ENCODE assay signal across 27 cellular contexts in genomic region chr5:9951861-9952260, GRCh38.
"Had no signal": no experiment of that assay in that cellular context is flagged by ENCODE, and none has a peak within 500 bp of the region (broad histone marks: within the 10 kb centered on the region; RNA-seq: fewer than 3 reads in every experiment).

No MANE protein-coding gene starts in this region.

- H3K27ac Mint-ChIP-seq: activated CD4-positive, alpha-beta T cell treated with anti-CD3 and anti-CD28 coated beads for 36 hours; activated naive CD8-positive, alpha-beta T cell; activated T-cell treated with anti-CD3 and anti-CD28 coated beads, Interleukin-2, amount 50 U/mL, for 24 hours; activated T-helper 17 cell treated with anti-CD3 and anti-CD28 coated beads, Interleukin-2, amount 50 U/mL, for 72 hours; dendritic cell treated with granulocyte-macrophage colony-stimulating factor and Interleukin-4, amounts not matched to agents 40 ng/mL and 50 ng/mL, for 4 days; naive thymus-derived CD4-positive, alpha-beta T cell; type B pancreatic cell; WTC11 had no signal

- H3K27ac ChIP-seq: adrenal gland, ascending aorta, brain microvascular endothelial cell, heart right ventricle, spleen, testis, vagina had no signal

- H3K4me3 ChIP-seq: adrenal gland, ascending aorta, heart right ventricle, lung, spleen, testis, vagina had no signal

- H3K4me1 Mint-ChIP-seq: activated CD4-positive, alpha-beta T cell treated with anti-CD3 and anti-CD28 coated beads for 36 hours; activated T-helper 17 cell treated with anti-CD3 and anti-CD28 coated beads, Interleukin-2, amount 50 U/mL, for 72 hours had no signal

- H3K36me3 ChIP-seq: adrenal gland, ascending aorta, brain microvascular endothelial cell, heart right ventricle, spleen, vagina had no signal

- H3K4me3 Mint-ChIP-seq: activated CD4-positive, alpha-beta T cell treated with anti-CD3 and anti-CD28 coated beads for 36 hours; activated naive CD8-positive, alpha-beta T cell; activated T-cell treated with anti-CD3 and anti-CD28 coated beads, Interleukin-2, amount 50 U/mL, for 24 hours; activated T-helper 17 cell treated with anti-CD3 and anti-CD28 coated beads, Interleukin-2, amount 50 U/mL, for 72 hours; dendritic cell treated with granulocyte-macrophage colony-stimulating factor and Interleukin-4, amounts not matched to agents 40 ng/mL and 50 ng/mL, for 4 days; naive thymus-derived CD4-positive, alpha-beta T cell; type B pancreatic cell; WTC11 had no signal

- FAIRE-seq: endometrium, keratinocyte had no signal

- H3K27me3 Mint-ChIP-seq: activated naive CD8-positive, alpha-beta T cell; activated T-cell treated with anti-CD3 and anti-CD28 coated beads, Interleukin-2, amount 50 U/mL, for 24 hours; activated T-helper 17 cell treated with anti-CD3 and anti-CD28 coated beads, Interleukin-2, amount 50 U/mL, for 72 hours; dendritic cell treated with granulocyte-macrophage colony-stimulating factor and Interleukin-4, amounts not matched to agents 40 ng/mL and 50 ng/mL, for 4 days had no signal

- DNase-seq: activated CD4-positive, alpha-beta T cell treated with anti-CD3 and anti-CD28 coated beads for 36 hours; activated CD4-positive, alpha-beta T cell treated with anti-CD3 and anti-CD28 coated beads, Interleukin-2, amount 50 U/mL, for 4 hours; activated CD8-positive, alpha-beta memory T cell treated with anti-CD3 and anti-CD28 coated beads for 24 hours; activated CD8-positive, alpha-beta memory T cell treated with anti-CD3 and anti-CD28 coated beads, Interleukin-2, amount 50 U/mL, for 4 hours; activated T-cell treated with anti-CD3 and anti-CD28 coated beads, Interleukin-2, amount 50 U/mL, for 24 hours; adrenal gland; brain microvascular endothelial cell; caudate nucleus; effector CD4-positive, alpha-beta T cell; heart right ventricle; naive thymus-derived CD4-positive, alpha-beta T cell; retina; spleen; stimulated activated CD4-positive, alpha-beta T cell treated with anti-CD3 and anti-CD28 coated beads, Interleukin-4, amount 100 ng/mL, for 1 hour; stimulated activated naive CD4-positive, alpha-beta T cell; testis had no signal

- H3K4me1 ChIP-seq: adrenal gland, ascending aorta, heart right ventricle, spleen, testis, vagina had no signal

- H3K36me3 Mint-ChIP-seq: activated naive CD8-positive, alpha-beta T cell; type B pancreatic cell; WTC11 had no signal

- H3K9me3 ChIP-seq: adrenal gland, ascending aorta, heart right ventricle, spleen, testis, vagina had no signal

- H3K27me3 ChIP-seq: adrenal gland, ascending aorta, brain microvascular endothelial cell, spleen, testis, vagina had no signal

- ATAC-seq: activated CD4-positive, alpha-beta T cell treated with anti-CD3 and anti-CD28 coated beads for 36 hours; activated T-helper 17 cell treated with anti-CD3 and anti-CD28 coated beads, Interleukin-2, amount 50 U/mL, for 72 hours; heart right ventricle; left lobe of liver; naive thymus-derived CD4-positive, alpha-beta T cell; WTC11 had no signal

- H3K9me3 Mint-ChIP-seq: activated T-cell treated with anti-CD3 and anti-CD28 coated beads, Interleukin-2, amount 50 U/mL, for 24 hours; dendritic cell treated with granulocyte-macrophage colony-stimulating factor and Interleukin-4, amounts not matched to agents 40 ng/mL and 50 ng/mL, for 4 days had no signal
